ENCODE assay signal across 16 cellular contexts in the genomic region with DNA sequence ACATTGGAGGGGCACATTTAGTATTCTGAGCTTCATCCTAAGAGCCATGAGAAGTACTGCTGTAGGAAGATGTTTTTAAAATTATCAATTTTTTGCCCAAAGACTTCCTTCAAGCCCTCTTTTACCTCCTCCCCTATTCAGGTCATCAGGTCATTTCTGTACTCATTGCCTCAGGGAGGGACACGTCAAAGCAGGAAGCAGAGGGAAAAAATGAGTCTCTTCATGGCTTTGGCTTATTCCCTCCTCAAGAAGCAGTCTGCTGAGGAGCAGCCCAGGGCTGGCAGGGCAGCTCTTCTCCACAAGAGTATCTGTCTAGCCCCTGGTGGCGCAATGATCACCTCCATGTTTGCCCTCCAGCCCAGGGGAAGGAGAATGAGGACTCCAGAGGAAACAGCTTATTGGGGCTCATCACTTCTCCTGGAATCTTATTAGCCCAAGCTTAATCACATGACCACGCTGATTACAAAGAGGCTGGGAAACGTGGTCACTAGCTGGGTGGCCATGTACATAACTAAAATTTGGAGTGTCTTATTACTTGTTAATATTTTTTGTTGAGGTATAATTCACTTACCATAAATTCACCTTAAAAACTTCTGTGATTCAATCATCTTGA. TPM values are rescaled to one million over a fixed set of nuclear protein-coding genes. Genes with fewer than 3 reads are reported as not detected.
"Had no signal": no experiment of that assay in that cellular context is flagged by ENCODE, and none has a peak within 500 bp of the region (broad histone marks: within the 10 kb centered on the region; RNA-seq: fewer than 3 reads in every experiment).

No MANE protein-coding gene starts in this region.

- H3K36me3 ChIP-seq: sigmoid colon, upper lobe of left lung had no signal

- H3K9me3 Mint-ChIP-seq: activated naive CD4-positive, alpha-beta T cell treated with anti-CD3 and anti-CD28 coated beads, Interleukin-2, amount 50 U/mL, for 24 hours had no signal

- H3K27ac Mint-ChIP-seq: activated naive CD4-positive, alpha-beta T cell treated with anti-CD3 and anti-CD28 coated beads, Interleukin-2, amount 50 U/mL, for 24 hours; brain had no signal

- H3K36me3 Mint-ChIP-seq: activated naive CD4-positive, alpha-beta T cell treated with anti-CD3 and anti-CD28 coated beads, Interleukin-2, amount 50 U/mL, for 24 hours; brain had no signal

- DNase-seq: activated CD4-positive, alpha-beta T cell treated with anti-CD3 and anti-CD28 coated beads, Interleukin-2, amount 50 U/mL, for 1 hour; activated effector memory CD4-positive, alpha-beta T cell treated with Interleukin-2 at 50 U/mL for 16 hours; activated T-cell treated with anti-CD3 and anti-CD28 coated beads, Interleukin-2, amount 50 U/mL, for 1 hour; amygdala; dermis blood vessel endothelial cell; erythroblast; hypothalamus; kidney glomerular epithelial cell; sigmoid colon; stimulated activated CD4-positive, alpha-beta T cell treated with anti-CD3 and anti-CD28 coated beads, Interleukin-12 subunit alpha, Interleukin-12 subunit beta, amount 100 ng/mL, for 4 hours; stimulated activated CD4-positive, alpha-beta T cell treated with anti-CD3 and anti-CD28 coated beads, Interleukin-2, amount 100 ng/mL, for 48 hours; stimulated activated naive CD4-positive, alpha-beta T cell treated with Interleukin-2 at 50 U/mL for 16 hours; upper lobe of left lung had no signal

- H3K4me3 Mint-ChIP-seq: activated naive CD4-positive, alpha-beta T cell treated with anti-CD3 and anti-CD28 coated beads, Interleukin-2, amount 50 U/mL, for 24 hours; brain had no signal

- H3K4me1 ChIP-seq: sigmoid colon had no signal

- H3K27ac ChIP-seq: sigmoid colon, upper lobe of left lung had no signal

- H3K4me3 ChIP-seq: sigmoid colon, upper lobe of left lung had no signal

- H3K27me3 ChIP-seq: upper lobe of left lung had no signal

- H3K4me1 Mint-ChIP-seq: activated naive CD4-positive, alpha-beta T cell treated with anti-CD3 and anti-CD28 coated beads, Interleukin-2, amount 50 U/mL, for 24 hours; brain had no signal

- H3K9me3 ChIP-seq: sigmoid colon, upper lobe of left lung had no signal

RNA-seq across cellular contexts. Expression of a gene that starts 44.2 kb away (rescaled TPM):
- polyA plus RNA-seq: neural cell had no signal
